21 cellular contexts compared by ENCODE assay signal in the genomic region with DNA sequence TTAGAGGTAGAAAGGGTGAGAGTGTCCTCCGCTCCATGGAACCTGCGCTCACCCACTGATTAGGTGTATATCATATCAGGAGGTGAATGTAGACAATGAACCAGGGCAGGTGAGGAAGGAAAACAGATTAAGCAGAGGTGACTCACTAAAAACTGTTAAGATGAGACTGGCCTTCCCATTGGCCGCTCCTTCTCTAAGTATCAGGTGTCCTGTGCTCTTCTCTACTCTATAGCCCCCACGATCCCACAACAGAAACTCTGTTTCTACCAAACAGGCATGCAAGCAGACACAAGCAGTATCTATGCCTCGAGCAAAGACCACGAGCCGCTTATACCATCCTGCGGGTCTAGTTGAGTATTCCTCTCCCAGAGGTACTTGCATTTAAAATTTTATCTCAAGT.
"Had no signal": no experiment of that assay in that cellular context is flagged by ENCODE, and none has a peak within 500 bp of the region (broad histone marks: within the 10 kb centered on the region; RNA-seq: fewer than 3 reads in every experiment).

No MANE protein-coding gene starts in this region.

- DNase-seq: colonic mucosa; dermis blood vessel endothelial cell; glutamatergic neuron; lower lobe of right lung; mesenchymal stem cell; naive B cell; nephron progenitor cell; psoas muscle; retina; right lobe of liver; stimulated activated CD4-positive, alpha-beta T cell treated with anti-CD3 and anti-CD28 coated beads, Interleukin-4, amount 100 ng/mL, for 1 hour; stimulated activated CD8-positive, alpha-beta memory T cell treated with anti-CD3 and anti-CD28 coated beads, Interleukin-4, amount 100 ng/mL, for 48 hours; tibial artery; upper lobe of left lung had no signal

- H3K9me3 Mint-ChIP-seq: nephron progenitor cell; stimulated activated effector memory CD8-positive, alpha-beta T cell treated with anti-CD3 and anti-CD28 coated beads, Interleukin-12 subunit alpha, Interleukin-12 subunit beta, amount 100 ng/mL, for 72 hours; stimulated activated naive CD8-positive, alpha-beta T cell treated with anti-CD3 and anti-CD28 coated beads, Interleukin-15, Interleukin-2, amounts not matched to agents 100 ng/mL and 50 ng/mL, for 24 hours had no signal

- ATAC-seq: esophagus mucosa; gastroesophageal sphincter; left lobe of liver; lower lobe of right lung; psoas muscle; right lobe of liver; stimulated activated effector memory CD8-positive, alpha-beta T cell treated with anti-CD3 and anti-CD28 coated beads, Interleukin-12 subunit alpha, Interleukin-12 subunit beta, amount 100 ng/mL, for 72 hours had no signal

- H3K9me3 ChIP-seq: colonic mucosa, gastroesophageal sphincter, lower lobe of right lung, psoas muscle, right lobe of liver, tibial artery, upper lobe of left lung, vagina had no signal

- H3K27ac Mint-ChIP-seq: nephron progenitor cell; stimulated activated effector memory CD8-positive, alpha-beta T cell treated with anti-CD3 and anti-CD28 coated beads, Interleukin-12 subunit alpha, Interleukin-12 subunit beta, amount 100 ng/mL, for 72 hours; stimulated activated naive CD8-positive, alpha-beta T cell treated with anti-CD3 and anti-CD28 coated beads, Interleukin-15, Interleukin-2, amounts not matched to agents 100 ng/mL and 50 ng/mL, for 24 hours had no signal

- H3K36me3 Mint-ChIP-seq: naive B cell; stimulated activated effector memory CD8-positive, alpha-beta T cell treated with anti-CD3 and anti-CD28 coated beads, Interleukin-12 subunit alpha, Interleukin-12 subunit beta, amount 100 ng/mL, for 72 hours had no signal

- H3K4me3 ChIP-seq: colonic mucosa, gastroesophageal sphincter, lower lobe of right lung, psoas muscle, right lobe of liver, tibial artery, upper lobe of left lung, vagina had no signal

- H3K27ac ChIP-seq: colonic mucosa, gastroesophageal sphincter, lower lobe of right lung, psoas muscle, right lobe of liver, tibial artery, upper lobe of left lung, vagina had no signal

- H3K4me1 ChIP-seq: colonic mucosa, gastroesophageal sphincter, lower lobe of right lung, psoas muscle, right lobe of liver, tibial artery, upper lobe of left lung, vagina had no signal

- H3K4me1 Mint-ChIP-seq: naive B cell; stimulated activated effector memory CD8-positive, alpha-beta T cell treated with anti-CD3 and anti-CD28 coated beads, Interleukin-12 subunit alpha, Interleukin-12 subunit beta, amount 100 ng/mL, for 72 hours had no signal

- FAIRE-seq: endothelial cell of umbilical vein had no signal

- H3K27me3 ChIP-seq: colonic mucosa, gastroesophageal sphincter, right lobe of liver, upper lobe of left lung, vagina had no signal

- H3K4me3 Mint-ChIP-seq: naive B cell; nephron progenitor cell; stimulated activated effector memory CD8-positive, alpha-beta T cell treated with anti-CD3 and anti-CD28 coated beads, Interleukin-12 subunit alpha, Interleukin-12 subunit beta, amount 100 ng/mL, for 72 hours; stimulated activated naive CD8-positive, alpha-beta T cell treated with anti-CD3 and anti-CD28 coated beads, Interleukin-15, Interleukin-2, amounts not matched to agents 100 ng/mL and 50 ng/mL, for 24 hours had no signal

- H3K36me3 ChIP-seq: colonic mucosa, gastroesophageal sphincter, lower lobe of right lung, right lobe of liver, tibial artery, upper lobe of left lung, vagina had no signal
